Comparison of ENCODE assay signal across 13 cellular contexts in genomic region chr17:63837962-63838585, GRCh38. TPM values are rescaled to one million over a fixed set of nuclear protein-coding genes. Genes with fewer than 3 reads are reported as not detected.
DNase-seq lines count a peak whose midpoint lies in the region; ATAC-seq and TF ChIP-seq lines count a peak whose summit lies in the region.
"Had no signal": no experiment of that assay in that cellular context is flagged by ENCODE, and none has a peak within 500 bp of the region (broad histone marks: within the 10 kb centered on the region; RNA-seq: fewer than 3 reads in every experiment).

No MANE protein-coding gene starts in this region.

- peaks cover 2% of the 10 kb centered on the region for H3K36me3 Mint-ChIP-seq in activated naive CD8-positive, alpha-beta T cell
- peaks cover 19% of the 10 kb centered on the region for H3K36me3 Mint-ChIP-seq in activated naive CD8-positive, alpha-beta T cell treated with anti-CD3 and anti-CD28 coated beads, Interleukin-2, amount 50 U/mL, for 24 hours (ENCODE audit: low read depth)
- H3K36me3 Mint-ChIP-seq in central memory CD8-positive, alpha-beta T cell (ENCODE audit: insufficient read depth) = peaks cover 38% of the 10 kb centered on the region

- H3K27ac Mint-ChIP-seq in activated naive CD8-positive, alpha-beta T cell = peak overlapping the region; percentile 41
- no peak overlapping the region for H3K27ac Mint-ChIP-seq in activated naive CD8-positive, alpha-beta T cell treated with anti-CD3 and anti-CD28 coated beads, Interleukin-2, amount 50 U/mL, for 24 hours
- peak overlapping the region; percentile 70 for H3K27ac Mint-ChIP-seq in central memory CD8-positive, alpha-beta T cell (ENCODE audit: low read depth)
- H3K27ac Mint-ChIP-seq: memory B cell had no signal

- peak overlapping the region; percentile 71 to 97 (median 96) for H3K27ac ChIP-seq in upper lobe of left lung

- H3K36me3 ChIP-seq in mucosa of stomach (ENCODE audit: control insufficient read depth, insufficient read depth, low read length) (peaks cover 10% of the 10 kb centered on the region), upper lobe of left lung (peaks cover 17 to 45% (median 39%) of the 10 kb centered on the region in 4 donors)

- no peak overlapping the region for H3K4me3 ChIP-seq in mucosa of stomach (ENCODE audit: low read length)
- H3K4me3 ChIP-seq in upper lobe of left lung = peak overlapping the region in 2 of 4 donors; percentile 2 to 13

- no peaks in the 10 kb centered on the region for H3K27me3 Mint-ChIP-seq in activated naive CD8-positive, alpha-beta T cell
- no peaks in the 10 kb centered on the region for H3K27me3 Mint-ChIP-seq in activated naive CD8-positive, alpha-beta T cell treated with anti-CD3 and anti-CD28 coated beads, Interleukin-2, amount 50 U/mL, for 24 hours
- H3K27me3 Mint-ChIP-seq in central memory CD8-positive, alpha-beta T cell = no peaks in the 10 kb centered on the region
- H3K27me3 Mint-ChIP-seq: memory B cell had no signal

- TF ChIP-seq POLR2A in upper lobe of left lung (IDR thresholded peaks at IDR 0.05) = no peak

- H3K4me1 Mint-ChIP-seq in activated naive CD8-positive, alpha-beta T cell (ENCODE audit: low read depth) = peaks cover 40% of the 10 kb centered on the region
- H3K4me1 Mint-ChIP-seq in activated naive CD8-positive, alpha-beta T cell treated with anti-CD3 and anti-CD28 coated beads, Interleukin-2, amount 50 U/mL, for 24 hours = peaks cover 34% of the 10 kb centered on the region
- peaks cover 46% of the 10 kb centered on the region for H3K4me1 Mint-ChIP-seq in central memory CD8-positive, alpha-beta T cell

- H3K9me3 ChIP-seq in mucosa of stomach (ENCODE audit: control insufficient read depth, low read length) = no peaks in the 10 kb centered on the region
- no peaks in the 10 kb centered on the region for H3K9me3 ChIP-seq in upper lobe of left lung

- TF ChIP-seq EP300 in upper lobe of left lung (IDR thresholded peaks at IDR 0.05) = no peak

- H3K4me1 ChIP-seq in mucosa of stomach (ENCODE audit: control insufficient read depth, insufficient read depth, low read length) = peaks cover 36% of the 10 kb centered on the region
- peaks cover 44 to 58% (median 54%) of the 10 kb centered on the region in 4 donors for H3K4me1 ChIP-seq in upper lobe of left lung

- H3K27me3 ChIP-seq in mucosa of stomach (ENCODE audit: control insufficient read depth, insufficient read depth, low read length) (no peaks in the 10 kb centered on the region), upper lobe of left lung (peaks cover 0 to 2% (median 0%) of the 10 kb centered on the region in 4 donors)

- no peaks in the 10 kb centered on the region for H3K9me3 Mint-ChIP-seq in activated naive CD8-positive, alpha-beta T cell (ENCODE audit: low read depth)
- H3K9me3 Mint-ChIP-seq in activated naive CD8-positive, alpha-beta T cell treated with anti-CD3 and anti-CD28 coated beads, Interleukin-2, amount 50 U/mL, for 24 hours = no peaks in the 10 kb centered on the region
- H3K9me3 Mint-ChIP-seq in central memory CD8-positive, alpha-beta T cell = no peaks in the 10 kb centered on the region
- H3K9me3 Mint-ChIP-seq: memory B cell had no signal

- 75 to 84% methylated on average over 2 to 5 of the region's 5 CpGs for WGBS in upper lobe of left lung, 2 donors

- H3K4me3 Mint-ChIP-seq in activated naive CD8-positive, alpha-beta T cell = peak overlapping the region; percentile 32
- H3K4me3 Mint-ChIP-seq in activated naive CD8-positive, alpha-beta T cell treated with anti-CD3 and anti-CD28 coated beads, Interleukin-2, amount 50 U/mL, for 24 hours = no peak overlapping the region
- H3K4me3 Mint-ChIP-seq in central memory CD8-positive, alpha-beta T cell = no peak overlapping the region
- H3K4me3 Mint-ChIP-seq: memory B cell had no signal

- DNase-seq in activated naive CD8-positive, alpha-beta T cell treated with anti-CD3 and anti-CD28 coated beads, Interleukin-2, amount 50 U/mL, for 24 hours = no peak
- no peak for DNase-seq in central memory CD8-positive, alpha-beta T cell (ENCODE audit: low spot score in 2 of 2)
- no peak for DNase-seq in upper lobe of left lung
- no peak for DNase-seq in HPDE6-E6E7 (ENCODE audit: extremely low spot score)
- no peak for DNase-seq in islet precursor cell
- no peak for DNase-seq in HCEC 1CT
- DNase-seq: effector CD4-positive, alpha-beta T cell; NCI-H146; SHP77; stimulated activated CD4-positive, alpha-beta T cell treated with anti-CD3 and anti-CD28 coated beads, Interleukin-2, amount 100 ng/mL, for 24 hours had no signal

- TF ChIP-seq CTCF in upper lobe of left lung (IDR thresholded peaks at IDR 0.05) = no peak

- H3K9ac ChIP-seq in mucosa of stomach (ENCODE audit: low read length) = peak overlapping the region; percentile 40

- ATAC-seq in activated naive CD8-positive, alpha-beta T cell treated with anti-CD3 and anti-CD28 coated beads, Interleukin-2, amount 50 U/mL, for 24 hours = no peak
- no peak for ATAC-seq in central memory CD8-positive, alpha-beta T cell (replicated peaks; ENCODE audit: extremely low read depth, poor library complexity, severe bottlenecking)
- no peak for ATAC-seq in upper lobe of left lung (ENCODE audit: low FRiP score in 2 of 2)

RNA-seq across cellular contexts. Expression of gene SMARCD2, which starts 4.4 kb away (rescaled TPM):
- total RNA-seq in upper lobe of left lung = 100 to 1,000 TPM in 3 of 6 donors, 10 to 100 TPM in 3; 77.0 to 137 (median 95.7) TPM

RNA-seq across cellular contexts. Expression of gene FTSJ3, which starts 10.6 kb away (rescaled TPM):
- total RNA-seq in upper lobe of left lung = 10 to 100 TPM; 24.7 to 75.4 (median 41.8) TPM

RNA-seq across cellular contexts. Expression of gene PSMC5, which starts 10.8 kb away (rescaled TPM):
- total RNA-seq in upper lobe of left lung = 100 to 1,000 TPM in 1 of 6 donors, 10 to 100 TPM in 5; 55.2 to 118 (median 88.1) TPM

RNA-seq across cellular contexts. Expression of gene CSH2, which starts 35.4 kb away (rescaled TPM):
- total RNA-seq in upper lobe of left lung = not detected

RNA-seq across cellular contexts. Expression of gene GH2, which starts 43.7 kb away (rescaled TPM):
- total RNA-seq in upper lobe of left lung = not detected
